Comparison of ENCODE assay signal across 31 cellular contexts in the genomic region with DNA sequence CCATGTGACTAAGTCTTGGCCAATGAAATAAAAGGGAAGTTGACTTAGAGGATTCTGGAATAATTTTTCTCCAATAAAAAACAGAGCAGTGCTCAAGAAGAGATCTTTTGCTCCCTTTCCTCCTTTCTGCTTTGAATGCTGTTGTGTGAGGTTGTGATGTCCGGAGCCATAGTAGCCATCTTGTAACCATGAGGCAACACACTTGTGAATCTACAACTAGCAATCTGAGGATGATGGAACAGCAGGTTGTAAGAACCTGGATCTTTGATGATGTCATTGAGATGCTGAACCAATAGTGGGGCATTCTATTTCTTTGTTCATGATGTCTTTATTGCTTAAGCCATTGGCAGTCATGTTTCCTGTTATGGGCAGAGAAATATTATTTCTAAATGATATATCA.
"Had no signal": no experiment of that assay in that cellular context is flagged by ENCODE, and none has a peak within 500 bp of the region (broad histone marks: within the 10 kb centered on the region; RNA-seq: fewer than 3 reads in every experiment).

No MANE protein-coding gene starts in this region.

- H3K36me3 ChIP-seq: adrenal gland, ascending aorta, brain microvascular endothelial cell, breast epithelium, cardiac muscle cell had no signal

- DNase-seq: activated effector memory CD4-positive, alpha-beta T cell treated with anti-CD3 and anti-CD28 coated beads, Interleukin-2, amount 50 U/mL, for 16 hours; activated effector memory CD4-positive, alpha-beta T cell treated with Interleukin-2 at 50 U/mL for 16 hours; activated gamma-delta T cell; activated gamma-delta T cell treated with Interleukin-2 at 50 U/mL for 16 hours; activated naive CD4-positive, alpha-beta T cell; activated naive CD4-positive, alpha-beta T cell treated with anti-CD3 and anti-CD28 coated beads for 36 hours; activated naive CD4-positive, alpha-beta T cell treated with anti-CD3 and anti-CD28 coated beads, Interleukin-2, amount 10 ng/mL, durations not matched to agents 7 days and 5 days; activated naive CD4-positive, alpha-beta T cell treated with anti-CD3 and anti-CD28 coated beads, Interleukin-2, amount 50 U/mL, for 16 hours; activated naive CD4-positive, alpha-beta T cell treated with Interleukin-2 at 50 U/mL for 16 hours; activated naive CD8-positive, alpha-beta T cell treated with anti-CD3 and anti-CD28 coated beads for 36 hours; activated naive CD8-positive, alpha-beta T cell treated with anti-CD3 and anti-CD28 coated beads, Interleukin-2, amount 10 ng/mL, durations not matched to agents 7 days and 5 days; activated naive CD8-positive, alpha-beta T cell treated with anti-CD3 and anti-CD28 coated beads, Interleukin-2, amount 50 U/mL, for 24 hours; activated T-cell treated with anti-CD3 and anti-CD28 coated beads, Interleukin-2, amount 50 U/mL, for 24 hours; activated T-cell treated with anti-CD3 and anti-CD28 coated beads, Interleukin-2, amount 50 U/mL, for 4 hours; activated T-cell treated with anti-CD3 and anti-CD28 coated beads, Interleukin-2, amount 50 U/mL, for 48 hours; activated T-cell treated with anti-CD3 and anti-CD28 coated beads, Interleukin-2, amount 50 U/mL, for 72 hours; adrenal gland; amniotic stem cell; amygdala; aorta; body of pancreas; brain microvascular endothelial cell; central memory CD4-positive, alpha-beta T cell; cerebellar nuclear complex had no signal

- ATAC-seq: activated naive CD4-positive, alpha-beta T cell treated with anti-CD3 and anti-CD28 coated beads, Interleukin-2, amount 50 U/mL, for 72 hours; activated naive CD8-positive, alpha-beta T cell treated with anti-CD3 and anti-CD28 coated beads, Interleukin-2, amount 50 U/mL, for 24 hours; activated T-cell treated with anti-CD3 and anti-CD28 coated beads, Interleukin-2, amount 50 U/mL, for 4 hours; activated T-cell treated with anti-CD3 and anti-CD28 coated beads, Interleukin-2, amount 50 U/mL, for 72 hours; activated T-helper 17 cell treated with anti-CD3 and anti-CD28 coated beads, Interleukin-2, amount 50 U/mL, for 72 hours; body of pancreas had no signal

- FAIRE-seq: astrocyte, bronchial epithelial cell had no signal

- H3K4me3 ChIP-seq: adrenal gland, ascending aorta, body of pancreas, breast epithelium, cardiac muscle cell had no signal

- H3K27me3 ChIP-seq: adrenal gland, ascending aorta, body of pancreas, brain microvascular endothelial cell, cardiac muscle cell had no signal

- H3K9me3 ChIP-seq: adrenal gland, ascending aorta, body of pancreas, breast epithelium had no signal

- H3K4me1 ChIP-seq: adrenal gland, ascending aorta, body of pancreas, breast epithelium had no signal

- H3K27ac ChIP-seq: adrenal gland, ascending aorta, body of pancreas, brain microvascular endothelial cell, breast epithelium, cardiac muscle cell had no signal
